In genomic region chr12:6936378-6936638, GRCh38 we compare ENCODE assay signal across 9 cellular contexts. TPM values are rescaled to one million over a fixed set of nuclear protein-coding genes. Genes with fewer than 3 reads are reported as not detected.
DNase-seq lines count a peak whose midpoint lies in the region; ATAC-seq and TF ChIP-seq lines count a peak whose summit lies in the region.
"Had no signal": no experiment of that assay in that cellular context is flagged by ENCODE, and none has a peak within 500 bp of the region (broad histone marks: within the 10 kb centered on the region; RNA-seq: fewer than 3 reads in every experiment).

No MANE protein-coding gene starts in this region.

- TF ChIP-seq CTCF in Peyer's patch (IDR thresholded peaks at IDR 0.05) = no peak
- no peak for TF ChIP-seq CTCF in endodermal cell (conservative IDR thresholded peaks at IDR 0.05)
- no peak for TF ChIP-seq CTCF in GM13977 (IDR thresholded peaks at IDR 0.05; ENCODE audit: extremely low read depth, insufficient read depth, missing control alignments)

- no peaks in the 10 kb centered on the region for H3K27me3 Mint-ChIP-seq in activated T-cell treated with anti-CD3 and anti-CD28 coated beads, Interleukin-2, amount 50 U/mL, for 24 hours
- no peaks in the 10 kb centered on the region for H3K27me3 Mint-ChIP-seq in endodermal cell (ENCODE audit: insufficient read depth)
- H3K27me3 Mint-ChIP-seq in stimulated activated naive CD8-positive, alpha-beta T cell treated with anti-CD3 and anti-CD28 coated beads, Interleukin-15, amount 100 ng/mL, for 72 hours = no peaks in the 10 kb centered on the region

- H3K36me3 ChIP-seq in Peyer's patch = peaks cover 0 to 35% (median 0%) of the 10 kb centered on the region in 3 donors
- peaks cover 70% of the 10 kb centered on the region for H3K36me3 ChIP-seq in endodermal cell (ENCODE audit: control insufficient read depth, insufficient read depth, low read length)
- H3K36me3 ChIP-seq: uterus had no signal

- H3K4me3 ChIP-seq in Peyer's patch (no peak overlapping the region), endodermal cell (ENCODE audit: low read length) (no peak overlapping the region)
- H3K4me3 ChIP-seq: uterus had no signal

- H3K36me3 Mint-ChIP-seq in activated T-cell treated with anti-CD3 and anti-CD28 coated beads, Interleukin-2, amount 50 U/mL, for 24 hours (ENCODE audit: low read depth) = peaks cover 78% of the 10 kb centered on the region
- H3K36me3 Mint-ChIP-seq in endodermal cell (ENCODE audit: low read depth) = peaks cover 70% of the 10 kb centered on the region

- TF ChIP-seq POLR2A in Peyer's patch (IDR thresholded peaks at IDR 0.05) = no peak

- in situ Hi-C loops in GM13977 (cut with MboI; ENCODE audit: low pct_unique_long_range_greater_than_20kb, low sequenced_read_pairs, unreplicated experiment) = loop anchor here (25.0 kb wide), 1 partner anchor 176 kb away; the partner anchor contains the start of gene C1RL

- H3K4me1 ChIP-seq in Peyer's patch (peaks cover 4 to 45% (median 12%) of the 10 kb centered on the region in 4 donors), endodermal cell (ENCODE audit: control insufficient read depth, insufficient read depth, low read length) (peaks cover 10% of the 10 kb centered on the region)

- DNase-seq in activated T-cell treated with anti-CD3 and anti-CD28 coated beads, Interleukin-2, amount 50 U/mL, for 24 hours = no peak
- no peak for DNase-seq in activated T-cell treated with anti-CD3 and anti-CD28 coated beads, Interleukin-2, amount 50 U/mL, for 48 hours
- DNase-seq in Peyer's patch (no peak), endodermal cell (no peak), GM13977 (ENCODE audit: low spot score) (no peak), activated gamma-delta T cell (lab: John Stamatoyannopoulos, UW) (no peak)
- no peak for DNase-seq in stimulated activated naive CD8-positive, alpha-beta T cell treated with anti-CD3 and anti-CD28 coated beads, Interleukin-15, amount 100 ng/mL, for 72 hours

- no peaks in the 10 kb centered on the region for H3K9me3 Mint-ChIP-seq in activated T-cell treated with anti-CD3 and anti-CD28 coated beads, Interleukin-2, amount 50 U/mL, for 24 hours
- no peaks in the 10 kb centered on the region for H3K9me3 Mint-ChIP-seq in endodermal cell
- no peaks in the 10 kb centered on the region for H3K9me3 Mint-ChIP-seq in stimulated activated naive CD8-positive, alpha-beta T cell treated with anti-CD3 and anti-CD28 coated beads, Interleukin-15, amount 100 ng/mL, for 72 hours

- H3K27ac Mint-ChIP-seq in activated T-cell treated with anti-CD3 and anti-CD28 coated beads, Interleukin-2, amount 50 U/mL, for 24 hours = peak overlapping the region; percentile 98
- peak overlapping the region; percentile 89 for H3K27ac Mint-ChIP-seq in endodermal cell
- H3K27ac Mint-ChIP-seq in stimulated activated naive CD8-positive, alpha-beta T cell treated with anti-CD3 and anti-CD28 coated beads, Interleukin-15, amount 100 ng/mL, for 72 hours = peak overlapping the region; percentile 97 to 98

- ATAC-seq in stimulated activated naive CD8-positive, alpha-beta T cell treated with anti-CD3 and anti-CD28 coated beads, Interleukin-15, amount 100 ng/mL, for 72 hours = no peak
- no peak for ATAC-seq in GM18909 (IDR thresholded peaks at IDR 0.05; ENCODE audit: poor library complexity, unreplicated experiment)

- H3K9ac ChIP-seq in endodermal cell (ENCODE audit: extremely low read depth, low read length, poor library complexity, severe bottlenecking) = no peak overlapping the region

- peaks cover 62% of the 10 kb centered on the region for H3K4me1 Mint-ChIP-seq in activated T-cell treated with anti-CD3 and anti-CD28 coated beads, Interleukin-2, amount 50 U/mL, for 24 hours (ENCODE audit: low read depth)
- peaks cover 25% of the 10 kb centered on the region for H3K4me1 Mint-ChIP-seq in endodermal cell
- peaks cover 86% of the 10 kb centered on the region for H3K4me1 Mint-ChIP-seq in stimulated activated naive CD8-positive, alpha-beta T cell treated with anti-CD3 and anti-CD28 coated beads, Interleukin-15, amount 100 ng/mL, for 72 hours

- H3K27ac ChIP-seq in Peyer's patch = peak overlapping the region in 3 of 4 donors; percentile 90 to 99 (median 95)
- no peak overlapping the region for H3K27ac ChIP-seq in endodermal cell (ENCODE audit: low read depth, low read length)

- peak overlapping the region; percentile 90 for H3K4me3 Mint-ChIP-seq in activated T-cell treated with anti-CD3 and anti-CD28 coated beads, Interleukin-2, amount 50 U/mL, for 24 hours
- H3K4me3 Mint-ChIP-seq in endodermal cell = peak overlapping the region; percentile 63
- peak overlapping the region; percentile 87 to 96 for H3K4me3 Mint-ChIP-seq in stimulated activated naive CD8-positive, alpha-beta T cell treated with anti-CD3 and anti-CD28 coated beads, Interleukin-15, amount 100 ng/mL, for 72 hours

- 100% methylated on average over 1 of the region's 1 CpG; no CpG with 5 or more reads in 1 of the 2 experiments for WGBS in endodermal cell (ENCODE audit: insufficient coverage in 1 of 2, insufficient read length in 1 of 2), 2 experiments

- H3K9me3 ChIP-seq in Peyer's patch (no peaks in the 10 kb centered on the region), endodermal cell (ENCODE audit: control insufficient read depth, low read length) (no peaks in the 10 kb centered on the region)
- H3K9me3 ChIP-seq: uterus had no signal

- H3K27me3 ChIP-seq in Peyer's patch (no peaks in the 10 kb centered on the region), endodermal cell (ENCODE audit: control insufficient read depth, insufficient read depth, low read length, poor library complexity, severe bottlenecking) (no peaks in the 10 kb centered on the region)
- H3K27me3 ChIP-seq: uterus had no signal

RNA-seq across cellular contexts. Expression of gene RNU7-1, which starts 7.3 kb away (rescaled TPM):
- not detected for total RNA-seq in Peyer's patch
- not detected for total RNA-seq in endodermal cell
- not detected for polyA plus RNA-seq in endodermal cell (2013, experiment 1 of 2)
- not detected for polyA plus RNA-seq in endodermal cell (2013, experiment 2 of 2)
- total RNA-seq: uterus had no signal

RNA-seq across cellular contexts. Expression of gene C12orf57, which starts 7.5 kb away (rescaled TPM):
- total RNA-seq in Peyer's patch (100 to 1,000 TPM; 146 to 339 (median 156) TPM), endodermal cell (100 to 1,000 TPM; 141 to 257 TPM)
- 219 TPM for polyA plus RNA-seq in endodermal cell (2013, experiment 1 of 2)
- 218 TPM for polyA plus RNA-seq in endodermal cell (2013, experiment 2 of 2)

RNA-seq across cellular contexts. Expression of gene ATN1, which starts 8.5 kb away (rescaled TPM):
- total RNA-seq in Peyer's patch = 100 to 1,000 TPM in 3 of 4 donors, 10 to 100 TPM in 1; 77.6 to 337 (median 125) TPM
- total RNA-seq in endodermal cell = 100 to 1,000 TPM; 111 to 244 TPM
- 157 TPM for polyA plus RNA-seq in endodermal cell (2013, experiment 1 of 2)
- 139 TPM for polyA plus RNA-seq in endodermal cell (2013, experiment 2 of 2)

RNA-seq across cellular contexts. Expression of gene PTPN6, which starts 14.8 kb away (rescaled TPM):
- total RNA-seq in Peyer's patch (100 to 1,000 TPM in 1 of 4 donors, 10 to 100 TPM in 3; 41.6 to 183 (median 44.4) TPM), endodermal cell (10 to 100 TPM; 35.7 to 68.0 TPM)
- 6.3 TPM for polyA plus RNA-seq in endodermal cell (2013, experiment 1 of 2)
- polyA plus RNA-seq in endodermal cell (2013, experiment 2 of 2) = 5.6 TPM

RNA-seq across cellular contexts. Expression of gene ENO2, which starts 21.9 kb away (rescaled TPM):
- 10 to 100 TPM in 2 of 4 donors, 1 to 10 TPM in 2; 4.6 to 11.7 (median 8.8) TPM for total RNA-seq in Peyer's patch
- total RNA-seq in endodermal cell = 100 to 1,000 TPM; 104 to 139 TPM
- polyA plus RNA-seq in endodermal cell (2013, experiment 1 of 2) = 137 TPM
- polyA plus RNA-seq in endodermal cell (2013, experiment 2 of 2) = 107 TPM
